23 cellular contexts compared by ENCODE assay signal in genomic region chr7:143171697-143172096, GRCh38.
A peak's percentile ranks its signal among the peaks of the same experiment; 100 is the strongest.
DNase-seq lines count a peak whose midpoint lies in the region; ATAC-seq lines count a peak whose summit lies in the region.
"Had no signal": no experiment of that assay in that cellular context is flagged by ENCODE, and none has a peak within 500 bp of the region (broad histone marks: within the 10 kb centered on the region; RNA-seq: fewer than 3 reads in every experiment).

No MANE protein-coding gene starts in this region.

- DNase-seq in NCI-H2196 (lab: John Stamatoyannopoulos, UW; ENCODE audit: unreplicated experiment) (peak; percentile 3), NCI-H2196 treated with DMSO at 0.1 percent for 48 hours (lab: John Stamatoyannopoulos, UW; ENCODE audit: unreplicated experiment) (no peak), SW480 (ENCODE audit: low spot score) (peak; percentile 6), kidney tubule cell (ENCODE audit: low spot score) (peak; percentile 84), NCI-H345 (lab: John Stamatoyannopoulos, UW) (no peak), NCI-H1930 (lab: John Stamatoyannopoulos, UW) (no peak)
- DNase-seq: activated CD4-positive, alpha-beta memory T cell treated with anti-CD3 and anti-CD28 coated beads, Interleukin-2, amount 10 ng/mL, durations not matched to agents 7 days and 5 days; activated CD4-positive, CD25-positive, alpha-beta regulatory T cell; activated naive CD4-positive, alpha-beta T cell treated with anti-CD3 and anti-CD28 coated beads for 36 hours; activated T-cell treated with anti-CD3 and anti-CD28 coated beads, Interleukin-2, amount 50 U/mL, for 1 hour; anterior cingulate cortex; cerebellar nuclear complex; effector CD4-positive, alpha-beta T cell; head of caudate nucleus; naive B cell; stimulated activated CD4-positive, alpha-beta T cell treated with anti-CD3 and anti-CD28 coated beads, Interleukin-12 subunit alpha, Interleukin-12 subunit beta, amount 100 ng/mL, for 4 hours; stimulated activated CD8-positive, alpha-beta memory T cell treated with anti-CD3 and anti-CD28 coated beads, Interleukin-4, amount 100 ng/mL, for 48 hours; substantia nigra had no signal

- no peaks in the 10 kb centered on the region for H3K27me3 Mint-ChIP-seq in stimulated activated memory B cell treated with anti-CD40 and anti-IgM and Interleukin-4, amounts not matched to agents 10 μg/mL and 1 μg/mL and 100 μg/mL, for 72 hours
- H3K27me3 Mint-ChIP-seq: naive B cell had no signal

- H3K9me3 Mint-ChIP-seq in stimulated activated memory B cell treated with anti-CD40 and anti-IgM and Interleukin-4, amounts not matched to agents 10 μg/mL and 1 μg/mL and 100 μg/mL, for 72 hours, result peaks cover 4% of the 10 kb centered on the region
- H3K9me3 Mint-ChIP-seq: activated CD4-positive, alpha-beta memory T cell treated with anti-CD3 and anti-CD28 coated beads, Interleukin-2, amount 10 ng/mL, durations not matched to agents 7 days and 5 days; activated naive CD4-positive, alpha-beta T cell treated with anti-CD3 and anti-CD28 coated beads for 36 hours had no signal

- peak overlapping the region; percentile 17 for H3K27ac Mint-ChIP-seq in stimulated activated memory B cell treated with anti-CD40 and anti-IgM and Interleukin-4, amounts not matched to agents 10 μg/mL and 1 μg/mL and 100 μg/mL, for 72 hours
- H3K27ac Mint-ChIP-seq: activated CD4-positive, alpha-beta memory T cell treated with anti-CD3 and anti-CD28 coated beads, Interleukin-2, amount 10 ng/mL, durations not matched to agents 7 days and 5 days; activated naive CD4-positive, alpha-beta T cell treated with anti-CD3 and anti-CD28 coated beads for 36 hours; IgD-negative memory B cell had no signal

- peaks cover 6% of the 10 kb centered on the region for H3K36me3 Mint-ChIP-seq in stimulated activated memory B cell treated with anti-CD40 and anti-IgM and Interleukin-4, amounts not matched to agents 10 μg/mL and 1 μg/mL and 100 μg/mL, for 72 hours
- H3K36me3 Mint-ChIP-seq: CD14-positive monocyte had no signal

- ATAC-seq in stimulated activated memory B cell treated with anti-CD40 and anti-IgM and Interleukin-4, amounts not matched to agents 10 μg/mL and 1 μg/mL and 100 μg/mL, for 72 hours, result no peak
- ATAC-seq in GM21526 (IDR thresholded peaks at IDR 0.05; ENCODE audit: low FRiP score, unreplicated experiment), result no peak
- ATAC-seq: HCT116 had no signal

- peaks cover 23% of the 10 kb centered on the region for H3K4me1 Mint-ChIP-seq in stimulated activated memory B cell treated with anti-CD40 and anti-IgM and Interleukin-4, amounts not matched to agents 10 μg/mL and 1 μg/mL and 100 μg/mL, for 72 hours
- H3K4me1 Mint-ChIP-seq: activated CD4-positive, alpha-beta memory T cell treated with anti-CD3 and anti-CD28 coated beads, Interleukin-2, amount 10 ng/mL, durations not matched to agents 7 days and 5 days had no signal

- H3K4me3 Mint-ChIP-seq in stimulated activated memory B cell treated with anti-CD40 and anti-IgM and Interleukin-4, amounts not matched to agents 10 μg/mL and 1 μg/mL and 100 μg/mL, for 72 hours, result no peak overlapping the region
- H3K4me3 Mint-ChIP-seq: activated CD4-positive, alpha-beta memory T cell treated with anti-CD3 and anti-CD28 coated beads, Interleukin-2, amount 10 ng/mL, durations not matched to agents 7 days and 5 days; activated naive CD4-positive, alpha-beta T cell treated with anti-CD3 and anti-CD28 coated beads for 36 hours had no signal

Comparison
In these comparisons a context has a peak if more than half of its experiments do, and no peak if none do; other contexts are left out.
1. DNase-seq: peak in NCI-H2196 (single experiment), SW480 (single experiment) and kidney tubule cell (single experiment); none in NCI-H2196 treated with DMSO at 0.1 percent for 48 hours (single experiment), NCI-H345 (single experiment) and NCI-H1930 (0 of 2).